15 cellular contexts compared by ENCODE assay signal in genomic region chr3:72245183-72245811, GRCh38.
DNase-seq lines count a peak whose midpoint lies in the region; ATAC-seq and TF ChIP-seq lines count a peak whose summit lies in the region.
"Had no signal": no experiment of that assay in that cellular context is flagged by ENCODE, and none has a peak within 500 bp of the region (broad histone marks: within the 10 kb centered on the region; RNA-seq: fewer than 3 reads in every experiment).

No MANE protein-coding gene starts in this region.

- intact Hi-C loops in CD4-positive, alpha-beta T cell (cut with DNase I, micrococcal nuclease): no loop called here

- no peaks in the 10 kb centered on the region for H3K27me3 ChIP-seq in muscle layer of colon (ENCODE audit: control insufficient read depth in 1 of 2, insufficient read depth in 2 of 2, low read length in 2 of 2)
- H3K27me3 ChIP-seq in CD4-positive, alpha-beta T cell (ENCODE audit: control insufficient read depth, insufficient read depth, low read length): no peaks in the 10 kb centered on the region

- H3K9ac ChIP-seq in muscle layer of colon (ENCODE audit: low read length): no peak overlapping the region
- H3K9ac ChIP-seq: parathyroid adenoma had no signal

- H3K27me3 Mint-ChIP-seq in CD4-positive, alpha-beta T cell: no peaks in the 10 kb centered on the region
- H3K27me3 Mint-ChIP-seq in mesothelial cell of epicardium (ENCODE audit: low read depth): peaks cover 19% of the 10 kb centered on the region
- H3K27me3 Mint-ChIP-seq: activated CD8-positive, alpha-beta T cell treated with anti-CD3 and anti-CD28 coated beads for 36 hours; activated naive CD4-positive, alpha-beta T cell treated with anti-CD3 and anti-CD28 coated beads, Interleukin-2, amount 50 U/mL, for 24 hours had no signal

- H3K9me3 Mint-ChIP-seq in CD4-positive, alpha-beta T cell: no peaks in the 10 kb centered on the region
- H3K9me3 Mint-ChIP-seq in mesothelial cell of epicardium: no peaks in the 10 kb centered on the region
- H3K9me3 Mint-ChIP-seq: activated CD8-positive, alpha-beta T cell treated with anti-CD3 and anti-CD28 coated beads for 36 hours; activated naive CD4-positive, alpha-beta T cell treated with anti-CD3 and anti-CD28 coated beads, Interleukin-2, amount 50 U/mL, for 24 hours had no signal

- H3K4me3 ChIP-seq in muscle layer of colon (ENCODE audit: low read depth in 1 of 2, low read length in 2 of 2): peak overlapping the region in 1 of 2 donors; percentile 8

- no peaks in the 10 kb centered on the region for H3K36me3 Mint-ChIP-seq in CD4-positive, alpha-beta T cell (ENCODE audit: low read depth)
- no peaks in the 10 kb centered on the region for H3K36me3 Mint-ChIP-seq in mesothelial cell of epicardium
- H3K36me3 Mint-ChIP-seq: activated naive CD4-positive, alpha-beta T cell treated with anti-CD3 and anti-CD28 coated beads, Interleukin-2, amount 50 U/mL, for 24 hours had no signal

- POLR2A ChIA-PET in CD4-positive, alpha-beta T cell (lab: Charles Lee): interaction anchor here (0.7 kb wide), 1 partner anchor 65 kb away, joined by 3 read pairs; no protein-coding TSS in a partner anchor

- H3K9me3 ChIP-seq in muscle layer of colon (ENCODE audit: low read length): no peaks in the 10 kb centered on the region
- no peaks in the 10 kb centered on the region for H3K9me3 ChIP-seq in CD4-positive, alpha-beta T cell (ENCODE audit: control insufficient read depth, low read length)

- TF ChIP-seq CTCF in CD4-positive, alpha-beta T cell (IDR thresholded peaks at IDR 0.05): no peak
- TF ChIP-seq CTCF in mesothelial cell of epicardium (IDR thresholded peaks at IDR 0.05; ENCODE audit: unreplicated experiment): no peak

- H3K36me3 ChIP-seq in muscle layer of colon (ENCODE audit: insufficient read depth, low read length): no peaks in the 10 kb centered on the region

- H3K4me3 Mint-ChIP-seq in CD4-positive, alpha-beta T cell: no peak overlapping the region
- H3K4me3 Mint-ChIP-seq in mesothelial cell of epicardium: no peak overlapping the region
- H3K4me3 Mint-ChIP-seq: activated CD8-positive, alpha-beta T cell treated with anti-CD3 and anti-CD28 coated beads for 36 hours; activated naive CD4-positive, alpha-beta T cell treated with anti-CD3 and anti-CD28 coated beads, Interleukin-2, amount 50 U/mL, for 24 hours had no signal

- ATAC-seq in CD4-positive, alpha-beta T cell (ENCODE audit: poor library complexity): no peak
- ATAC-seq: activated CD8-positive, alpha-beta T cell treated with anti-CD3 and anti-CD28 coated beads for 36 hours had no signal

- CTCF ChIA-PET in CD4-positive, alpha-beta T cell (lab: Charles Lee): no interaction called here

- DNase-seq in AG08395 (ENCODE audit: low spot score): peak; percentile 28
- DNase-seq in NCI-H446 treated with DMSO at 0.1 percent for 48 hours (lab: John Stamatoyannopoulos, UW): peak; percentile 82
- DNase-seq in fibroblast of gingiva (ENCODE audit: low read depth): peak; percentile 80
- no peak for DNase-seq in CD4-positive, alpha-beta T cell
- DNase-seq in mesothelial cell of epicardium (ENCODE audit: low spot score in 2 of 2, unreplicated experiment in 2 of 2): no peak
- DNase-seq in SKM-1 (lab: John Stamatoyannopoulos, UW; ENCODE audit: unreplicated experiment): no peak
- no peak for DNase-seq in stimulated activated CD4-positive, alpha-beta T cell treated with anti-CD3 and anti-CD28 coated beads, Interleukin-4, amount 100 ng/mL, for 1 hour
- DNase-seq: activated CD8-positive, alpha-beta T cell treated with anti-CD3 and anti-CD28 coated beads for 36 hours; Kasumi-1; NCI-H526 treated with DMSO at 0.1 percent for 48 hours; T-helper 1 cell; trophoblast cell had no signal

- H3K4me1 Mint-ChIP-seq in CD4-positive, alpha-beta T cell (ENCODE audit: low read depth): peaks cover 6% of the 10 kb centered on the region
- H3K4me1 Mint-ChIP-seq in mesothelial cell of epicardium: peaks cover 3% of the 10 kb centered on the region

- H3K27ac ChIP-seq in muscle layer of colon (ENCODE audit: low read depth, low read length): peak overlapping the region; percentile 48
- H3K27ac ChIP-seq in CD4-positive, alpha-beta T cell (ENCODE audit: low read depth, low read length): no peak overlapping the region
- H3K27ac ChIP-seq: parathyroid adenoma had no signal

- no peak overlapping the region for H3K27ac Mint-ChIP-seq in CD4-positive, alpha-beta T cell
- no peak overlapping the region for H3K27ac Mint-ChIP-seq in mesothelial cell of epicardium
- H3K27ac Mint-ChIP-seq: activated CD8-positive, alpha-beta T cell treated with anti-CD3 and anti-CD28 coated beads for 36 hours had no signal

- H3K4me1 ChIP-seq in muscle layer of colon (ENCODE audit: insufficient read depth, low read length): peaks cover 47% of the 10 kb centered on the region
- H3K4me1 ChIP-seq: parathyroid adenoma had no signal

Comparison
In these comparisons a context has a peak if more than half of its experiments do, and no peak if none do; other contexts are left out.
1. DNase-seq: peak in AG08395 (single experiment), NCI-H446 treated with DMSO at 0.1 percent for 48 hours (single experiment) and fibroblast of gingiva (single experiment); none in CD4-positive, alpha-beta T cell (0 of 10), mesothelial cell of epicardium (0 of 2), SKM-1 (single experiment) and stimulated activated CD4-positive, alpha-beta T cell treated with anti-CD3 and anti-CD28 coated beads, Interleukin-4, amount 100 ng/mL, for 1 hour (single experiment).